9 cellular contexts compared by ENCODE assay signal in the genomic region with DNA sequence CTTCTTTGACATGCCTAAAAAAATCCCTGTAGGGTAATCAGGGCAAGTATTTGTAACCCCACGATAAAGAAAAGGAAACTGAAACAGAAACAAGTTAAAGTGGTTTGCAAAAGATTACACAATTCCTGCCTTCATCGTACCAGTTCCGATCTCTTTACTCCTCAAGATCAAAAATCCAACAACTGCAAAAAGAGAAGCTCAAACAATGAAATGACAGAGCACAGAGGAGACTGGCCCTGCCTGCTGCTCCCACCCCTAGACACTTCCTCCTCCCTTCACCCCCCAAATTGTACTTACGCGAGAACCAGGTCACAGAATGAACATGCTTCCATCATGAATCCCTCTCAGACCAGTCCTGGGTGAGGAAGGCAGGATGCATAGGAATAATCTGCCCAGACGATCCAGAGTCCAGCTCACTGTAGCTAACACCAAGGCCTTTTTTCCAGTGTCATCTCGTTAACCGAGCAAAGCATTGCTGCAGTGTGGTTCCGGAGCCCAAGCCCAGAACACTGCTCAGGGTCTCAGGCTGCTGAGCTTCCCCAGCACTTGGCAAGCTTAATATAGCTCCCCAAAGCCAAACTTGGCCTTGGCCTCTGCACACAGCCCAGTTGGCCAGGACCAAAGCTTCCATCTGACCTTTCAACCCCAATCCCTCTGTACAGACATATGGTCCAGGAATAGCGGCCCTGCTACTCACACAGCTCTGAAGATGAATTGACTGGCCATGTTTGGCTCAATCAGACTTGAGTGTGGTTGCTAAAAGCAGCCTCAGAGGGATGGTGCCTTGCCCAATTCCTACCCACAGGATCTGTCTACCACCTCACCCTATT. TPM values are rescaled to one million over a fixed set of nuclear protein-coding genes. Genes with fewer than 3 reads are reported as not detected.
DNase-seq lines count a peak whose midpoint lies in the region; ATAC-seq and TF ChIP-seq lines count a peak whose summit lies in the region.
"Had no signal": no experiment of that assay in that cellular context is flagged by ENCODE, and none has a peak within 500 bp of the region (broad histone marks: within the 10 kb centered on the region; RNA-seq: fewer than 3 reads in every experiment).

No MANE protein-coding gene starts in this region.

- CTCF ChIA-PET in activated naive CD4-positive, alpha-beta T cell treated with anti-CD3 and anti-CD28 coated beads, Interleukin-2, amount 10 ng/mL, durations not matched to agents 7 days and 5 days (lab: Charles Lee), result interaction anchor here (0.8 kb wide), 2 partner anchors 20 to 31 kb away, joined by 3 to 5 read pairs; no protein-coding TSS in a partner anchor

- H3K9me3 Mint-ChIP-seq in activated naive CD4-positive, alpha-beta T cell treated with anti-CD3 and anti-CD28 coated beads, Interleukin-2, amount 10 ng/mL, durations not matched to agents 7 days and 5 days, result no peaks in the 10 kb centered on the region
- H3K9me3 Mint-ChIP-seq in T-helper 1 cell treated with Interleukin-12 subunit alpha and Interleukin-12 subunit beta and Interleukin-4 antibody, amounts not matched to agents 30 μg/mL and 1 μg/mL, for 36 hours, result no peaks in the 10 kb centered on the region
- H3K9me3 Mint-ChIP-seq in nephron progenitor cell, result no peaks in the 10 kb centered on the region

- no peak overlapping the region for H2AFZ ChIP-seq in smooth muscle cell (ENCODE audit: low read depth)

- H3K4me3 ChIP-seq in right cardiac atrium (ENCODE audit: low read length) (peak overlapping the region; percentile 21), upper lobe of right lung (peak overlapping the region; percentile 33), smooth muscle cell (no peak overlapping the region)

- no peak overlapping the region for H3K9ac ChIP-seq in smooth muscle cell (ENCODE audit: low read depth)

- peak; percentile 72 to 85 for ATAC-seq in right cardiac atrium
- ATAC-seq in upper lobe of right lung, result peak; percentile 57

- peak overlapping the region; percentile 89 for H3K27ac Mint-ChIP-seq in activated naive CD4-positive, alpha-beta T cell treated with anti-CD3 and anti-CD28 coated beads, Interleukin-2, amount 10 ng/mL, durations not matched to agents 7 days and 5 days
- H3K27ac Mint-ChIP-seq in T-helper 1 cell treated with Interleukin-12 subunit alpha and Interleukin-12 subunit beta and Interleukin-4 antibody, amounts not matched to agents 30 μg/mL and 1 μg/mL, for 36 hours, result peak overlapping the region; percentile 88
- no peak overlapping the region for H3K27ac Mint-ChIP-seq in nephron progenitor cell

- TF ChIP-seq CTCF in upper lobe of right lung (IDR thresholded peaks at IDR 0.05) (no peak), smooth muscle cell (IDR thresholded peaks at IDR 0.05; ENCODE audit: borderline replicate concordance, insufficient read depth, poor library complexity, severe bottlenecking) (no peak), nephron progenitor cell (IDR thresholded peaks at IDR 0.05) (no peak)

- H3K4me1 ChIP-seq in right cardiac atrium (ENCODE audit: control insufficient read depth, insufficient read depth, low read length) (peaks cover 3% of the 10 kb centered on the region), upper lobe of right lung (peaks cover 13% of the 10 kb centered on the region), smooth muscle cell (ENCODE audit: low read depth) (no peaks in the 10 kb centered on the region)

- peaks cover 3% of the 10 kb centered on the region for H3K27me3 Mint-ChIP-seq in activated naive CD4-positive, alpha-beta T cell treated with anti-CD3 and anti-CD28 coated beads, Interleukin-2, amount 10 ng/mL, durations not matched to agents 7 days and 5 days
- H3K27me3 Mint-ChIP-seq in T-helper 1 cell treated with Interleukin-12 subunit alpha and Interleukin-12 subunit beta and Interleukin-4 antibody, amounts not matched to agents 30 μg/mL and 1 μg/mL, for 36 hours (ENCODE audit: low read depth), result peaks cover 9% of the 10 kb centered on the region
- peaks cover 3% of the 10 kb centered on the region for H3K27me3 Mint-ChIP-seq in nephron progenitor cell (ENCODE audit: low read depth, poor library complexity)

- peak overlapping the region; percentile 13 for H3K27ac ChIP-seq in right cardiac atrium (ENCODE audit: low read length)
- H3K27ac ChIP-seq in upper lobe of right lung, result peak overlapping the region; percentile 82
- no peak overlapping the region for H3K27ac ChIP-seq in smooth muscle cell (ENCODE audit: low read depth)

- no peaks in the 10 kb centered on the region for H3K27me3 ChIP-seq in right cardiac atrium (ENCODE audit: control insufficient read depth, insufficient read depth)
- no peaks in the 10 kb centered on the region for H3K27me3 ChIP-seq in upper lobe of right lung
- H3K27me3 ChIP-seq in smooth muscle cell (ENCODE audit: low read depth), result no peaks in the 10 kb centered on the region

- 40% methylated on average over 10 of the region's 10 CpGs for WGBS in right cardiac atrium
- 80% methylated on average over 10 of the region's 10 CpGs for WGBS in smooth muscle cell (ENCODE audit: low lambda C conversion rate)

- H3K79me2 ChIP-seq in smooth muscle cell (ENCODE audit: low read depth), result no peaks in the 10 kb centered on the region

- H3K4me2 ChIP-seq in smooth muscle cell, result no peak overlapping the region

- no peaks in the 10 kb centered on the region for H3F3A ChIP-seq in smooth muscle cell (ENCODE audit: low read depth)

- intact Hi-C loops in right cardiac atrium (cut with DNase I) (loop anchor here in 1 of 4 donors (10.0 kb wide), 1 partner anchor 60 kb away; no protein-coding TSS in a partner anchor), upper lobe of right lung (cut with DNase I) (no loop called here)

- no peaks in the 10 kb centered on the region for H4K20me1 ChIP-seq in smooth muscle cell (ENCODE audit: low read depth)

- H3K9me3 ChIP-seq in right cardiac atrium (ENCODE audit: control insufficient read depth, low read length) (no peaks in the 10 kb centered on the region), upper lobe of right lung (no peaks in the 10 kb centered on the region), smooth muscle cell (replicated peaks; ENCODE audit: low read depth) (no peaks in the 10 kb centered on the region)

- peak overlapping the region; percentile 46 for H3K4me3 Mint-ChIP-seq in activated naive CD4-positive, alpha-beta T cell treated with anti-CD3 and anti-CD28 coated beads, Interleukin-2, amount 10 ng/mL, durations not matched to agents 7 days and 5 days
- H3K4me3 Mint-ChIP-seq in T-helper 1 cell treated with Interleukin-12 subunit alpha and Interleukin-12 subunit beta and Interleukin-4 antibody, amounts not matched to agents 30 μg/mL and 1 μg/mL, for 36 hours, result peak overlapping the region; percentile 79
- H3K4me3 Mint-ChIP-seq in nephron progenitor cell, result no peak overlapping the region

- no peaks in the 10 kb centered on the region for H3K36me3 ChIP-seq in upper lobe of right lung
- H3K36me3 ChIP-seq in smooth muscle cell (ENCODE audit: low read depth), result no peaks in the 10 kb centered on the region

- peaks cover 26% of the 10 kb centered on the region for H3K4me1 Mint-ChIP-seq in activated naive CD4-positive, alpha-beta T cell treated with anti-CD3 and anti-CD28 coated beads, Interleukin-2, amount 10 ng/mL, durations not matched to agents 7 days and 5 days
- peaks cover 19% of the 10 kb centered on the region for H3K4me1 Mint-ChIP-seq in T-helper 1 cell treated with Interleukin-12 subunit alpha and Interleukin-12 subunit beta and Interleukin-4 antibody, amounts not matched to agents 30 μg/mL and 1 μg/mL, for 36 hours (ENCODE audit: low read depth)
- no peaks in the 10 kb centered on the region for H3K4me1 Mint-ChIP-seq in nephron progenitor cell

- DNase-seq in activated naive CD4-positive, alpha-beta T cell treated with anti-CD3 and anti-CD28 coated beads, Interleukin-2, amount 10 ng/mL, durations not matched to agents 7 days and 5 days, result peak; percentile 36
- DNase-seq in activated naive CD4-positive, alpha-beta T cell (lab: John Stamatoyannopoulos, UW), result no peak
- DNase-seq in right cardiac atrium (peak in 2 of 3 donors; percentile 72 to 76), upper lobe of right lung (no peak), smooth muscle cell (lab: John Stamatoyannopoulos, UW; ENCODE audit: unreplicated experiment) (no peak), nephron progenitor cell (no peak), cerebellar nuclear complex (lab: John Stamatoyannopoulos, UW) (no peak)

- H3K36me3 Mint-ChIP-seq in activated naive CD4-positive, alpha-beta T cell treated with anti-CD3 and anti-CD28 coated beads, Interleukin-2, amount 10 ng/mL, durations not matched to agents 7 days and 5 days, result no peaks in the 10 kb centered on the region
- peaks cover 2% of the 10 kb centered on the region for H3K36me3 Mint-ChIP-seq in T-helper 1 cell treated with Interleukin-12 subunit alpha and Interleukin-12 subunit beta and Interleukin-4 antibody, amounts not matched to agents 30 μg/mL and 1 μg/mL, for 36 hours (ENCODE audit: low read depth)
- no peaks in the 10 kb centered on the region for H3K36me3 Mint-ChIP-seq in nephron progenitor cell (ENCODE audit: low read depth)

RNA-seq across cellular contexts. Expression of gene RXRG, which starts 20.3 kb away (rescaled TPM):
- total RNA-seq in right cardiac atrium (1 to 10 TPM; 2.1 to 4.7 (median 3.9) TPM), upper lobe of right lung (9.1 TPM), smooth muscle cell (not detected in 2 replicates)
- polyA plus RNA-seq in right cardiac atrium (1.4 TPM), smooth muscle cell (0.13 TPM in 1 of 2 replicates, not detected in the other)
- total RNA-seq: endothelial cell of umbilical vein had no signal
- polyA plus RNA-seq: endothelial cell of umbilical vein had no signal

Comparison
In these comparisons a context has a peak if more than half of its experiments do, and no peak if none do; other contexts are left out.
1. DNase-seq: peak in activated naive CD4-positive, alpha-beta T cell treated with anti-CD3 and anti-CD28 coated beads, Interleukin-2, amount 10 ng/mL, durations not matched to agents 7 days and 5 days (single experiment) and right cardiac atrium (2 of 3); none in activated naive CD4-positive, alpha-beta T cell (0 of 4), upper lobe of right lung (single experiment), smooth muscle cell (single experiment), nephron progenitor cell (single experiment) and cerebellar nuclear complex (0 of 2).